ENCODE assay signal across 2 cellular contexts in genomic region chr10:38038107-38038931, GRCh38.
TF ChIP-seq lines count a peak whose summit lies in the region.

No MANE protein-coding gene starts in this region.

TF ChIP-seq in SK-N-SH, 30 proteins besides CTCF, POLR2A, EP300 and RAD21:
- TF ChIP-seq, protein P1, sequence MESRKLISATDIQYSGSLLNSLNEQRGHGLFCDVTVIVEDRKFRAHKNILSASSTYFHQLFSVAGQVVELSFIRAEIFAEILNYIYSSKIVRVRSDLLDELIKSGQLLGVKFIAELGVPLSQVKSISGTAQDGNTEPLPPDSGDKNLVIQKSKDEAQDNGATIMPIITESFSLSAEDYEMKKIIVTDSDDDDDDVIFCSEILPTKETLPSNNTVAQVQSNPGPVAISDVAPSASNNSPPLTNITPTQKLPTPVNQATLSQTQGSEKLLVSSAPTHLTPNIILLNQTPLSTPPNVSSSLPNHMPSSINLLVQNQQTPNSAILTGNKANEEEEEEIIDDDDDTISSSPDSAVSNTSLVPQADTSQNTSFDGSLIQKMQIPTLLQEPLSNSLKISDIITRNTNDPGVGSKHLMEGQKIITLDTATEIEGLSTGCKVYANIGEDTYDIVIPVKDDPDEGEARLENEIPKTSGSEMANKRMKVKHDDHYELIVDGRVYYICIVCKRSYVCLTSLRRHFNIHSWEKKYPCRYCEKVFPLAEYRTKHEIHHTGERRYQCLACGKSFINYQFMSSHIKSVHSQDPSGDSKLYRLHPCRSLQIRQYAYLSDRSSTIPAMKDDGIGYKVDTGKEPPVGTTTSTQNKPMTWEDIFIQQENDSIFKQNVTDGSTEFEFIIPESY (IDR thresholded peaks at IDR 0.05; ENCODE audit: borderline replicate concordance, low read depth), result no peak
- TF ChIP-seq RCOR1 (IDR thresholded peaks at IDR 0.05; ENCODE audit: low read length) (no peak), GABPA (IDR thresholded peaks at IDR 0.05; ENCODE audit: low read depth) (no peak), TCF12 (IDR thresholded peaks at IDR 0.05) (no peak), YY1 (IDR thresholded peaks at IDR 0.05; ENCODE audit: low read depth) (no peak), IRF3 (IDR thresholded peaks at IDR 0.05; ENCODE audit: low read depth, low read length) (no peak), TAF1 (IDR thresholded peaks at IDR 0.05; ENCODE audit: borderline replicate concordance, low read depth, low read length) (no peak), REST (IDR thresholded peaks at IDR 0.05; ENCODE audit: low read depth, low read length) (no peak), JUND (IDR thresholded peaks at IDR 0.05) (no peak), SMC3 (IDR thresholded peaks at IDR 0.05; ENCODE audit: low read depth, low read length) (no peak)
- TF ChIP-seq, protein P2, sequence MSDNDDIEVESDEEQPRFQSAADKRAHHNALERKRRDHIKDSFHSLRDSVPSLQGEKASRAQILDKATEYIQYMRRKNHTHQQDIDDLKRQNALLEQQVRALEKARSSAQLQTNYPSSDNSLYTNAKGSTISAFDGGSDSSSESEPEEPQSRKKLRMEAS (IDR thresholded peaks at IDR 0.05; ENCODE audit: low read depth), result no peak
- TF ChIP-seq, protein P3, sequence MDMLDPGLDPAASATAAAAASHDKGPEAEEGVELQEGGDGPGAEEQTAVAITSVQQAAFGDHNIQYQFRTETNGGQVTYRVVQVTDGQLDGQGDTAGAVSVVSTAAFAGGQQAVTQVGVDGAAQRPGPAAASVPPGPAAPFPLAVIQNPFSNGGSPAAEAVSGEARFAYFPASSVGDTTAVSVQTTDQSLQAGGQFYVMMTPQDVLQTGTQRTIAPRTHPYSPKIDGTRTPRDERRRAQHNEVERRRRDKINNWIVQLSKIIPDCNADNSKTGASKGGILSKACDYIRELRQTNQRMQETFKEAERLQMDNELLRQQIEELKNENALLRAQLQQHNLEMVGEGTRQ (IDR thresholded peaks at IDR 0.05; ENCODE audit: borderline replicate concordance, low read depth, low read length), result no peak

TF ChIP-seq in SK-N-SH treated with all-trans-retinoic acid at 6 μM for 48 hours, 23 proteins besides CTCF, POLR2A, EP300 and RAD21 (continued from another document):
- TF ChIP-seq CSRNP3 (CRISPR knock-in tag; IDR thresholded peaks at IDR 0.05) (no peak), ZNF8 (CRISPR knock-in tag; IDR thresholded peaks at IDR 0.05) (no peak), SNAI2 (CRISPR knock-in tag; IDR thresholded peaks at IDR 0.05) (no peak), ZFP30 (CRISPR knock-in tag; IDR thresholded peaks at IDR 0.05) (no peak), GLIS3 (CRISPR knock-in tag; IDR thresholded peaks at IDR 0.05) (no peak), ZFP3 (CRISPR knock-in tag; IDR thresholded peaks at IDR 0.05) (no peak), PPARA (CRISPR knock-in tag; IDR thresholded peaks at IDR 0.05; ENCODE audit: borderline replicate concordance) (no peak), RARB (CRISPR knock-in tag; IDR thresholded peaks at IDR 0.05) (no peak)
- TF ChIP-seq, protein P4, sequence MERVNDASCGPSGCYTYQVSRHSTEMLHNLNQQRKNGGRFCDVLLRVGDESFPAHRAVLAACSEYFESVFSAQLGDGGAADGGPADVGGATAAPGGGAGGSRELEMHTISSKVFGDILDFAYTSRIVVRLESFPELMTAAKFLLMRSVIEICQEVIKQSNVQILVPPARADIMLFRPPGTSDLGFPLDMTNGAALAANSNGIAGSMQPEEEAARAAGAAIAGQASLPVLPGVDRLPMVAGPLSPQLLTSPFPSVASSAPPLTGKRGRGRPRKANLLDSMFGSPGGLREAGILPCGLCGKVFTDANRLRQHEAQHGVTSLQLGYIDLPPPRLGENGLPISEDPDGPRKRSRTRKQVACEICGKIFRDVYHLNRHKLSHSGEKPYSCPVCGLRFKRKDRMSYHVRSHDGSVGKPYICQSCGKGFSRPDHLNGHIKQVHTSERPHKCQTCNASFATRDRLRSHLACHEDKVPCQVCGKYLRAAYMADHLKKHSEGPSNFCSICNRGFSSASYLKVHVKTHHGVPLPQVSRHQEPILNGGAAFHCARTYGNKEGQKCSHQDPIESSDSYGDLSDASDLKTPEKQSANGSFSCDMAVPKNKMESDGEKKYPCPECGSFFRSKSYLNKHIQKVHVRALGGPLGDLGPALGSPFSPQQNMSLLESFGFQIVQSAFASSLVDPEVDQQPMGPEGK (CRISPR knock-in tag; IDR thresholded peaks at IDR 0.05; ENCODE audit: borderline replicate concordance), result no peak
TF ChIP-seq in SK-N-SH treated with all-trans-retinoic acid at 6 μM for 48 hours: peak in this region for 0.
